Comparison of ENCODE assay signal across 2 cellular contexts in genomic region chr2:213237251-213237650, GRCh38.
TF ChIP-seq lines count a peak whose summit lies in the region.

No MANE protein-coding gene starts in this region.

TF ChIP-seq in SK-N-SH, 30 proteins besides CTCF, POLR2A, EP300 and RAD21 (continued from another document):
- TF ChIP-seq TAF1 (IDR thresholded peaks at IDR 0.05; ENCODE audit: borderline replicate concordance, low read depth, low read length) (no peak), FOXM1 (IDR thresholded peaks at IDR 0.05; ENCODE audit: low read depth) (0 out of 2 replicates have a peak, but pooled peaks have one; percentile 55), JUND (IDR thresholded peaks at IDR 0.05) (0 out of 2 replicates have a peak, but pooled peaks have one; percentile 15), NFIC (IDR thresholded peaks at IDR 0.05; ENCODE audit: borderline replicate concordance) (no peak), TEAD4 (IDR thresholded peaks at IDR 0.05; ENCODE audit: borderline replicate concordance, insufficient read depth) (no peak), PBX3 (IDR thresholded peaks at IDR 0.05) (peak; percentile 36; the same call in 1 of the 2 replicates), GATA2 (CRISPR knock-in tag; IDR thresholded peaks at IDR 0.05) (no peak), RFX5 (IDR thresholded peaks at IDR 0.05; ENCODE audit: low read length) (no peak), SIN3A (IDR thresholded peaks at IDR 0.05; ENCODE audit: borderline replicate concordance, low read depth, low read length) (no peak)

TF ChIP-seq in HepG2, 621 proteins besides CTCF, POLR2A, EP300 and RAD21 (continued from another document):
- TF ChIP-seq PITX1 (CRISPR knock-in tag; IDR thresholded peaks at IDR 0.05) (no peak), RFX1 (IDR thresholded peaks at IDR 0.05) (no peak), ZNF10 (CRISPR knock-in tag; IDR thresholded peaks at IDR 0.05; ENCODE audit: borderline replicate concordance, low read depth) (no peak), TAF1 (CRISPR knock-in tag; IDR thresholded peaks at IDR 0.05) (no peak), DMAP1 (CRISPR knock-in tag; IDR thresholded peaks at IDR 0.05) (no peak), BRF2 (CRISPR knock-in tag; IDR thresholded peaks at IDR 0.05) (no peak), POGZ (CRISPR knock-in tag; IDR thresholded peaks at IDR 0.05) (no peak), HOXA3 (CRISPR knock-in tag; IDR thresholded peaks at IDR 0.05) (no peak)
